Comparison of ENCODE assay signal across 13 cellular contexts in the genomic region with DNA sequence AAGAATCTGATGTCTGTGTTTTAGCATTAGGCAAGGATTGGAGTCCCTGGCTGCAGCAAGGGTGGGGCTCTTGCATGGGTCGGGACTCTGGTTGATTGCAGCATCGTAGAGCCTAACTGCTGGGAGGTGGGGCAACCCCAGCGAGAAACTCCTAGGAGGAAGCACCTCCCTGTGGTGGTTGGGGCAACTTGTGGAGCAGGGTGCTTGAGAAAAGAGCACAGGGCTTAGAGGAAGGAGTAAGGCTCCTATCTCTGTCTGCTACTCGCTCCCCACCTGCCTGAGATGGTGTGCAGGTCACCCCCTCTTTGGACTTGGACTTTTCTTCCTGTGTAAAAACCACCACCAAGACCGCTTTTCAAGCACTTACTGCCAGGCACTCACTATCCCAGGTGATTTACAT. TPM values are rescaled to one million over a fixed set of nuclear protein-coding genes. Genes with fewer than 3 reads are reported as not detected.
DNase-seq lines count a peak whose midpoint lies in the region; ATAC-seq and TF ChIP-seq lines count a peak whose summit lies in the region.
"Had no signal": no experiment of that assay in that cellular context is flagged by ENCODE, and none has a peak within 500 bp of the region (broad histone marks: within the 10 kb centered on the region; RNA-seq: fewer than 3 reads in every experiment).

No MANE protein-coding gene starts in this region.

- DNase-seq in CD8-positive, alpha-beta T cell = no peak
- DNase-seq in NB4 (ENCODE audit: low read depth) (peak; percentile 94), amygdala (lab: John Stamatoyannopoulos, UW) (no peak)
- no peak for DNase-seq in stimulated activated CD4-positive, alpha-beta T cell treated with anti-CD3 and anti-CD28 coated beads, Interleukin-4, amount 100 ng/mL, for 1 hour
- DNase-seq: activated T-cell treated with anti-CD3 and anti-CD28 coated beads, Interleukin-2, amount 50 U/mL, for 4 hours; CD4-positive, CD25-positive, alpha-beta regulatory T cell; NCI-H1694 had no signal

- ATAC-seq in CD8-positive, alpha-beta T cell = peak; percentile 38
- ATAC-seq in GM21723 (IDR thresholded peaks at IDR 0.05; ENCODE audit: unreplicated experiment) (no peak), GM21526 (IDR thresholded peaks at IDR 0.05; ENCODE audit: low FRiP score, unreplicated experiment) (no peak)
- ATAC-seq: HCT116 had no signal

- no peaks in the 10 kb centered on the region for H3K9me3 ChIP-seq in CD8-positive, alpha-beta T cell (ENCODE audit: low read length)
- no peaks in the 10 kb centered on the region for H3K9me3 ChIP-seq in mucosa of rectum (ENCODE audit: control insufficient read depth in 2 of 2, low read length in 2 of 2)
- H3K9me3 ChIP-seq: SJSA1 had no signal

- intact Hi-C loops in CD8-positive, alpha-beta T cell (cut with DNase I, micrococcal nuclease) = no loop called here
- intact Hi-C loops in dendritic cell treated with granulocyte-macrophage colony-stimulating factor and Interleukin-4, amounts not matched to agents 40 ng/mL and 50 ng/mL, for 4 days (cut with micrococcal nuclease) = loop anchor here (2.0 kb wide), 1 partner anchor 14 kb away; no protein-coding TSS in a partner anchor

- peak overlapping the region; percentile 32 to 47 for H3K9ac ChIP-seq in mucosa of rectum (ENCODE audit: low read depth in 1 of 2, low read length in 2 of 2)

- no peaks in the 10 kb centered on the region for H3K36me3 ChIP-seq in CD8-positive, alpha-beta T cell (ENCODE audit: insufficient read depth, low read length)
- peaks cover 0 to 3% of the 10 kb centered on the region in 2 donors for H3K36me3 ChIP-seq in mucosa of rectum (ENCODE audit: control insufficient read depth in 2 of 2, insufficient read depth in 2 of 2, low read length in 2 of 2)
- H3K36me3 ChIP-seq: SJSA1 had no signal

- H3K4me1 ChIP-seq in CD8-positive, alpha-beta T cell (ENCODE audit: insufficient read depth, low read length) = peaks cover 14% of the 10 kb centered on the region
- peaks cover 27 to 46% of the 10 kb centered on the region in 2 donors for H3K4me1 ChIP-seq in mucosa of rectum (ENCODE audit: control insufficient read depth in 2 of 2, insufficient read depth in 2 of 2, low read length in 2 of 2)
- H3K4me1 ChIP-seq: SJSA1 had no signal

- no peaks in the 10 kb centered on the region for H3K27me3 ChIP-seq in CD8-positive, alpha-beta T cell (ENCODE audit: insufficient read depth, low read length)
- H3K27me3 ChIP-seq in mucosa of rectum (ENCODE audit: control insufficient read depth in 2 of 2, insufficient read depth in 2 of 2, low read length in 2 of 2) = no peaks in the 10 kb centered on the region
- H3K27me3 ChIP-seq: SJSA1 had no signal

- H3K27ac ChIP-seq in CD8-positive, alpha-beta T cell (ENCODE audit: low read depth, low read length) = no peak overlapping the region
- peak overlapping the region; percentile 72 to 87 for H3K27ac ChIP-seq in mucosa of rectum (ENCODE audit: low read depth in 2 of 2, low read length in 2 of 2)
- H3K27ac ChIP-seq: SJSA1 had no signal

- no peak for TF ChIP-seq POLR2A in NB4 (IDR thresholded peaks at IDR 0.05; ENCODE audit: extremely low read depth, insufficient read length)

- H3K4me3 ChIP-seq in CD8-positive, alpha-beta T cell (ENCODE audit: low read depth, low read length) = no peak overlapping the region
- H3K4me3 ChIP-seq in NB4 (ENCODE audit: low read depth, low read length) = no peak overlapping the region
- no peak overlapping the region for H3K4me3 ChIP-seq in mucosa of rectum (ENCODE audit: low read length in 2 of 2)
- H3K4me3 ChIP-seq: SJSA1 had no signal

- peaks cover 13% of the 10 kb centered on the region for H3K36me3 Mint-ChIP-seq in CD8-positive, alpha-beta T cell
- H3K36me3 Mint-ChIP-seq in dendritic cell treated with granulocyte-macrophage colony-stimulating factor and Interleukin-4, amounts not matched to agents 40 ng/mL and 50 ng/mL, for 4 days (ENCODE audit: low read depth) = peaks cover 54% of the 10 kb centered on the region

- no peaks in the 10 kb centered on the region for H3K27me3 Mint-ChIP-seq in CD8-positive, alpha-beta T cell (ENCODE audit: low read depth)
- H3K27me3 Mint-ChIP-seq in dendritic cell treated with granulocyte-macrophage colony-stimulating factor and Interleukin-4, amounts not matched to agents 40 ng/mL and 50 ng/mL, for 4 days = no peaks in the 10 kb centered on the region
- H3K27me3 Mint-ChIP-seq: CD4-positive, CD25-positive, alpha-beta regulatory T cell had no signal

- peaks cover 47% of the 10 kb centered on the region for H3K4me1 Mint-ChIP-seq in CD8-positive, alpha-beta T cell (ENCODE audit: low read depth)
- H3K4me1 Mint-ChIP-seq in dendritic cell treated with granulocyte-macrophage colony-stimulating factor and Interleukin-4, amounts not matched to agents 40 ng/mL and 50 ng/mL, for 4 days (ENCODE audit: low read depth) = peaks cover 61% of the 10 kb centered on the region

- POLR2A ChIA-PET in CD8-positive, alpha-beta T cell (lab: Charles Lee) = interaction anchor here (0.8 kb wide), 1 partner anchor 47 kb away, joined by 3 read pairs; no protein-coding TSS in a partner anchor

- no peak for TF ChIP-seq CTCF in CD8-positive, alpha-beta T cell (IDR thresholded peaks at IDR 0.05)
- peak; percentile 41 for TF ChIP-seq CTCF in NB4 (IDR thresholded peaks at IDR 0.05; ENCODE audit: low read depth, low read length)

- no peaks in the 10 kb centered on the region for H3K9me3 Mint-ChIP-seq in CD8-positive, alpha-beta T cell
- H3K9me3 Mint-ChIP-seq in dendritic cell treated with granulocyte-macrophage colony-stimulating factor and Interleukin-4, amounts not matched to agents 40 ng/mL and 50 ng/mL, for 4 days = no peaks in the 10 kb centered on the region
- H3K9me3 Mint-ChIP-seq: activated T-cell treated with anti-CD3 and anti-CD28 coated beads, Interleukin-2, amount 50 U/mL, for 4 hours; CD4-positive, CD25-positive, alpha-beta regulatory T cell had no signal

- no peak overlapping the region for H3K27ac Mint-ChIP-seq in CD8-positive, alpha-beta T cell
- H3K27ac Mint-ChIP-seq in dendritic cell treated with granulocyte-macrophage colony-stimulating factor and Interleukin-4, amounts not matched to agents 40 ng/mL and 50 ng/mL, for 4 days = peak overlapping the region; percentile 55

- CTCF ChIA-PET in CD8-positive, alpha-beta T cell (lab: Charles Lee) = no interaction called here

- no peak overlapping the region for H3K4me3 Mint-ChIP-seq in CD8-positive, alpha-beta T cell
- no peak overlapping the region for H3K4me3 Mint-ChIP-seq in dendritic cell treated with granulocyte-macrophage colony-stimulating factor and Interleukin-4, amounts not matched to agents 40 ng/mL and 50 ng/mL, for 4 days
- H3K4me3 Mint-ChIP-seq: activated T-cell treated with anti-CD3 and anti-CD28 coated beads, Interleukin-2, amount 50 U/mL, for 4 hours; CD4-positive, CD25-positive, alpha-beta regulatory T cell had no signal

RNA-seq across cellular contexts. Expression of gene SREBF2, which starts 15.6 kb away (rescaled TPM):
- total RNA-seq in CD8-positive, alpha-beta T cell = 100 to 1,000 TPM; 109 to 122 TPM

RNA-seq across cellular contexts. Expression of gene CCDC134, which starts 48.0 kb away (rescaled TPM):
- 10 to 100 TPM; 19.1 to 22.5 TPM for total RNA-seq in CD8-positive, alpha-beta T cell
